Comparison of ENCODE assay signal across 18 cellular contexts in the genomic region with DNA sequence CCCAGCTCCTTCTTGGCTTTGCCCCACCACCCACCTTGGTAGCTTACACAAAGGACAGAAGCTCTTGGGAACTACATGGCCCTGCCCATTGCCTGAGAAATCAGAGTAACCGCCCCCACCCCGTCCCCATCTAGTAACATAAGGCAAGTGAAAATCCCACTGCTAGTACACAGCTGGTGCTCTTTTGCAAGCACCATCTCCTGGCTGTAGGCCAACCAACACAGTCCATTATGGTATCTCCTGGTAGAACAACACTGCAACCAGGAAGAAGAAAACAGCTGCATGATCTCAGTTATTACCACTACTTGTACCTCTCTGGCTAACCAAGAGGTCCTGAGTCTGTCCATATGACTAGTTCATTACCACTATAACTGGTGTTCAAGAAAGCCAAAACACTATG.
"Had no signal": no experiment of that assay in that cellular context is flagged by ENCODE, and none has a peak within 500 bp of the region (broad histone marks: within the 10 kb centered on the region; RNA-seq: fewer than 3 reads in every experiment).

No MANE protein-coding gene starts in this region.

- H3K27me3 ChIP-seq: foreskin keratinocyte, stomach had no signal

- H3K4me3 ChIP-seq: stomach had no signal

- H3K4me1 ChIP-seq: foreskin keratinocyte, stomach had no signal

- DNase-seq: activated CD4-positive, alpha-beta T cell treated with anti-CD3 and anti-CD28 coated beads for 1 hour; activated CD4-positive, alpha-beta T cell treated with anti-CD3 and anti-CD28 coated beads, Interleukin-2, amount 50 U/mL, for 4 hours; activated naive CD4-positive, alpha-beta T cell; activated naive CD8-positive, alpha-beta T cell treated with anti-CD3 and anti-CD28 coated beads, Interleukin-2, amount 10 ng/mL, durations not matched to agents 7 days and 5 days; activated T-cell treated with anti-CD3 and anti-CD28 coated beads for 4 hours; central memory CD4-positive, alpha-beta T cell; cortex of kidney; effector CD4-positive, alpha-beta T cell; foreskin keratinocyte; kidney glomerular epithelial cell; mesenchymal stem cell; naive thymus-derived CD8-positive, alpha-beta T cell; posterior cingulate gyrus; retina; stimulated activated CD4-positive, alpha-beta T cell treated with anti-CD3 and anti-CD28 coated beads, Interleukin-12 subunit alpha, Interleukin-12 subunit beta, amount 100 ng/mL, for 4 hours; stimulated activated CD4-positive, alpha-beta T cell treated with anti-CD3 and anti-CD28 coated beads, Interleukin-2, amount 100 ng/mL, for 24 hours; stomach had no signal

- H3K27ac ChIP-seq: foreskin keratinocyte, stomach, VCaP had no signal

- H3K36me3 ChIP-seq: stomach had no signal

- ATAC-seq: foreskin keratinocyte; naive thymus-derived CD8-positive, alpha-beta T cell had no signal
